In genomic region chr1:193433599-193433998, GRCh38 we compare ENCODE assay signal across 8 cellular contexts.
"Had no signal": no experiment of that assay in that cellular context is flagged by ENCODE, and none has a peak within 500 bp of the region (broad histone marks: within the 10 kb centered on the region; RNA-seq: fewer than 3 reads in every experiment).

No MANE protein-coding gene starts in this region.

- ATAC-seq: GM12878 had no signal

- FAIRE-seq: G401.6, GM12878, GM12891, GM12892, GM18507, GM19239 had no signal

- H3K4me3 ChIP-seq: GM12878 had no signal

- DNase-seq: GDM1, GF-D8 had no signal
